26 cellular contexts compared by ENCODE assay signal in genomic region chr16:87744750-87745514, GRCh38. TPM values are rescaled to one million over a fixed set of nuclear protein-coding genes. Genes with fewer than 3 reads are reported as not detected.
DNase-seq lines count a peak whose midpoint lies in the region; FAIRE-seq and TF ChIP-seq lines count a peak whose summit lies in the region.
"Had no signal": no experiment of that assay in that cellular context is flagged by ENCODE, and none has a peak within 500 bp of the region (broad histone marks: within the 10 kb centered on the region; RNA-seq: fewer than 3 reads in every experiment).

No MANE protein-coding gene starts in this region.

- H2BK12ac ChIP-seq in H1 (ENCODE audit: low read depth, low read length): no peak overlapping the region; the same call in 1 of the 2 replicates
- H2BK12ac ChIP-seq in trophoblast cell (ENCODE audit: low read length): no peak overlapping the region

- POLR2A ChIA-PET in H1 (lab: Charles Lee; ENCODE audit: partially characterized antibody): interaction anchor here (0.7 to 1.4 kb wide), 4 partner anchors 17 to 32 kb away, joined by 3 to 4 read pairs (median 3); partner anchors contain the start of gene KLHDC4
- POLR2A ChIA-PET in activated CD4-positive, alpha-beta memory T cell treated with anti-CD3 and anti-CD28 coated beads for 36 hours (lab: Charles Lee): no interaction called here

- H3K9ac ChIP-seq in H1 (replicated peaks in 1 of 4; ENCODE audit: extremely low read depth in 1 of 4, low read depth in 3 of 4, low read length in 3 of 4) (no peak overlapping the region), trophoblast cell (ENCODE audit: low read length) (no peak overlapping the region)

- FAIRE-seq in H1 (lab: Jason Lieb, UNC): no peak
- FAIRE-seq: GM19239, TTC549 had no signal

- peak overlapping the region; percentile 83; the same call in 1 of the 2 replicates for H2BK5ac ChIP-seq in H1 (ENCODE audit: low read depth, low read length)
- H2BK5ac ChIP-seq in trophoblast cell (ENCODE audit: low read depth, low read length, poor library complexity): no peak overlapping the region

- no peaks in the 10 kb centered on the region for H3K9me3 Mint-ChIP-seq in activated CD4-positive, alpha-beta memory T cell treated with anti-CD3 and anti-CD28 coated beads for 36 hours
- H3K9me3 Mint-ChIP-seq: activated naive CD4-positive, alpha-beta T cell treated with anti-CD3 and anti-CD28 coated beads, Interleukin-2, amount 50 U/mL, for 24 hours; neural crest cell had no signal

- H3K27me3 ChIP-seq in H1 (replicated peaks in 1 of 4; ENCODE audit: control insufficient read depth in 3 of 4, extremely low read depth in 1 of 4, insufficient read depth in 3 of 4, low read length in 3 of 4) (no peaks in the 10 kb centered on the region), trophoblast cell (ENCODE audit: insufficient read depth, low read length) (no peaks in the 10 kb centered on the region), adrenal gland (no peaks in the 10 kb centered on the region)
- H3K27me3 ChIP-seq: dorsolateral prefrontal cortex, heart right ventricle, thyroid gland had no signal

- H2BK15ac ChIP-seq in H1 (ENCODE audit: low read length): no peak overlapping the region

- peaks cover 2% of the 10 kb centered on the region for H3K4me1 Mint-ChIP-seq in activated CD4-positive, alpha-beta memory T cell treated with anti-CD3 and anti-CD28 coated beads for 36 hours (ENCODE audit: low read depth)
- H3K4me1 Mint-ChIP-seq: activated CD8-positive, alpha-beta memory T cell treated with anti-CD3 and anti-CD28 coated beads, Interleukin-2, amount 10 ng/mL, durations not matched to agents 7 days and 5 days; neural crest cell had no signal

- CTCF ChIA-PET in H1 (lab: Charles Lee; ENCODE audit: partially characterized antibody): interaction anchor here (0.6 to 1.2 kb wide), 8 partner anchors 17 to 650 kb away, joined by 3 to 4 read pairs (median 3); no protein-coding TSS in a partner anchor
- CTCF ChIA-PET in activated CD4-positive, alpha-beta memory T cell treated with anti-CD3 and anti-CD28 coated beads for 36 hours (lab: Charles Lee): interaction anchor here (0.7 kb wide), 1 partner anchor 109 kb away, joined by 3 read pairs; no protein-coding TSS in a partner anchor

- no peak for TF ChIP-seq RAD21 in H1 (IDR thresholded peaks at IDR 0.05 in 1 of 2, conservative IDR thresholded peaks at IDR 0.05 in 1 of 2; ENCODE audit: low read depth in 2 of 2, low read length in 2 of 2)

- H2AK5ac ChIP-seq in H1 (ENCODE audit: low read depth, low read length) (no peak overlapping the region), trophoblast cell (ENCODE audit: low read length) (no peak overlapping the region)

- H4K91ac ChIP-seq in H1 (replicated peaks; ENCODE audit: insufficient read length, low read length): no peak overlapping the region
- H4K91ac ChIP-seq in trophoblast cell (ENCODE audit: low read depth, low read length): no peak overlapping the region

- no peak overlapping the region for H3K27ac Mint-ChIP-seq in activated CD4-positive, alpha-beta memory T cell treated with anti-CD3 and anti-CD28 coated beads for 36 hours
- H3K27ac Mint-ChIP-seq: activated CD8-positive, alpha-beta memory T cell treated with anti-CD3 and anti-CD28 coated beads, Interleukin-2, amount 10 ng/mL, durations not matched to agents 7 days and 5 days; activated naive CD4-positive, alpha-beta T cell treated with anti-CD3 and anti-CD28 coated beads, Interleukin-2, amount 50 U/mL, for 24 hours; progenitor cell of endocrine pancreas had no signal

- intact Hi-C loops in adrenal gland (cut with DNase I): no loop called here
- intact Hi-C loops in activated CD4-positive, alpha-beta memory T cell treated with anti-CD3 and anti-CD28 coated beads for 36 hours (cut with micrococcal nuclease): no loop called here

- no peak overlapping the region for H3K4me2 ChIP-seq in H1 (ENCODE audit: insufficient read depth in 1 of 2, low read depth in 2 of 2, low read length in 2 of 2)
- no peak overlapping the region for H3K4me2 ChIP-seq in trophoblast cell (ENCODE audit: low read length)

- TF ChIP-seq CTCF in H1 (IDR thresholded peaks at IDR 0.05; ENCODE audit: control extremely low read depth in 1 of 3, insufficient read depth in 1 of 3, low read depth in 1 of 3, low read length in 3 of 3) (no peak), adrenal gland (IDR thresholded peaks at IDR 0.05) (no peak)

- no peak for TF ChIP-seq POLR2A in H1 (IDR thresholded peaks at IDR 0.05; ENCODE audit: control extremely low read depth in 1 of 2, low read depth in 2 of 2, low read length in 2 of 2)
- TF ChIP-seq POLR2A in adrenal gland (IDR thresholded peaks at IDR 0.05): no peak

- H3K36me3 ChIP-seq in H1 (ENCODE audit: control insufficient read depth in 2 of 4, insufficient read depth in 4 of 4, low read length in 3 of 4) (peaks cover 13 to 51% (median 38%) of the 10 kb centered on the region in 4 experiments), trophoblast cell (ENCODE audit: control insufficient read depth in 1 of 2, insufficient read depth in 2 of 2, low read length in 2 of 2) (peaks cover 49 to 56% of the 10 kb centered on the region in 2 experiments), adrenal gland (replicated peaks in 1 of 2) (peaks cover 0 to 51% of the 10 kb centered on the region in 2 donors)

- H4K5ac ChIP-seq in H1 (ENCODE audit: insufficient read length, low read depth, low read length): no peak overlapping the region

- no peak overlapping the region for H4K12ac ChIP-seq in trophoblast cell (ENCODE audit: low read depth, low read length)

- H2BK20ac ChIP-seq in H1 (ENCODE audit: low read length): no peak overlapping the region

- peaks cover 0 to 50% of the 10 kb centered on the region in 2 experiments; a peak in 2 of 4 replicates for H3K79me2 ChIP-seq in H1 (ENCODE audit: control insufficient read depth in 1 of 2, insufficient read depth in 2 of 2, low read length in 2 of 2)
- no peaks in the 10 kb centered on the region for H3K79me2 ChIP-seq in trophoblast cell (ENCODE audit: control insufficient read depth, insufficient read depth, low read length, poor library complexity)

- H2BK120ac ChIP-seq in H1 (replicated peaks; ENCODE audit: low read depth, low read length) (no peak overlapping the region), trophoblast cell (ENCODE audit: insufficient read depth, low read length, poor library complexity) (no peak overlapping the region)

- H3K18ac ChIP-seq in H1 (ENCODE audit: extremely low read depth, low read length) (no peak overlapping the region), trophoblast cell (ENCODE audit: low read length) (no peak overlapping the region)

- no peak overlapping the region for H3K4me3 Mint-ChIP-seq in activated CD4-positive, alpha-beta memory T cell treated with anti-CD3 and anti-CD28 coated beads for 36 hours
- H3K4me3 Mint-ChIP-seq: activated CD8-positive, alpha-beta memory T cell treated with anti-CD3 and anti-CD28 coated beads, Interleukin-2, amount 10 ng/mL, durations not matched to agents 7 days and 5 days; activated naive CD4-positive, alpha-beta T cell treated with anti-CD3 and anti-CD28 coated beads, Interleukin-2, amount 50 U/mL, for 24 hours; neural crest cell had no signal

- H3K27ac ChIP-seq in H1 (ENCODE audit: low read depth, low read length) (no peak overlapping the region), trophoblast cell (ENCODE audit: low read depth, low read length) (no peak overlapping the region), adrenal gland (no peak overlapping the region)
- H3K27ac ChIP-seq: dorsolateral prefrontal cortex, heart right ventricle, thyroid gland had no signal

- no peaks in the 10 kb centered on the region for H3K27me3 Mint-ChIP-seq in activated CD4-positive, alpha-beta memory T cell treated with anti-CD3 and anti-CD28 coated beads for 36 hours
- H3K27me3 Mint-ChIP-seq: activated CD8-positive, alpha-beta memory T cell treated with anti-CD3 and anti-CD28 coated beads, Interleukin-2, amount 10 ng/mL, durations not matched to agents 7 days and 5 days; activated naive CD4-positive, alpha-beta T cell treated with anti-CD3 and anti-CD28 coated beads, Interleukin-2, amount 50 U/mL, for 24 hours; progenitor cell of endocrine pancreas had no signal

- H3K4ac ChIP-seq in H1 (replicated peaks; ENCODE audit: insufficient read length, low read depth, low read length) (no peak overlapping the region), trophoblast cell (ENCODE audit: low read depth, low read length) (no peak overlapping the region)

- H4K8ac ChIP-seq in H1 (ENCODE audit: extremely low read depth, insufficient read depth, low read length) (no peak overlapping the region), trophoblast cell (ENCODE audit: low read depth, low read length) (no peak overlapping the region)

- H3K14ac ChIP-seq in H1 (ENCODE audit: insufficient read length): no peak overlapping the region
- no peak overlapping the region for H3K14ac ChIP-seq in trophoblast cell (ENCODE audit: low read length)

- TF ChIP-seq EP300 in H1 (IDR thresholded peaks at IDR 0.05; ENCODE audit: borderline replicate concordance in 1 of 2, low read depth in 2 of 2, low read length in 2 of 2): no peak

- DNase-seq in SIG-M5 treated with dmso at 0.1 percent for 504 hours (lab: John Stamatoyannopoulos, UW; ENCODE audit: unreplicated experiment) (peak; percentile 41), SIG-M5 (lab: John Stamatoyannopoulos, UW) (no peak), HUDEP-2 (lab: John Stamatoyannopoulos, UW; ENCODE audit: unreplicated experiment in 76 of 76) (peak in 56 of 76 experiments; percentile 6 to 76 (median 46)), H1 (ENCODE audit: low read depth in 1 of 2, low spot score in 2 of 2) (no peak), trophoblast cell (no peak), adrenal gland (no peak), NCI-H524 (lab: John Stamatoyannopoulos, UW) (no peak)
- DNase-seq in activated CD4-positive, alpha-beta memory T cell treated with anti-CD3 and anti-CD28 coated beads for 36 hours: no peak
- DNase-seq: 8988T; activated CD8-positive, alpha-beta memory T cell treated with anti-CD3 and anti-CD28 coated beads, Interleukin-2, amount 10 ng/mL, durations not matched to agents 7 days and 5 days; aorta; caudate nucleus; dorsolateral prefrontal cortex; GOT3; heart right ventricle; KG1; NCI-H1436 treated with DMSO at 0.1 percent for 48 hours; NCI-H748 treated with DMSO at 0.1 percent for 48 hours; SHP77; stimulated activated CD4-positive, alpha-beta T cell treated with anti-CD3 and anti-CD28 coated beads, Interleukin-1b, Interleukin-23, amount 100 ng/mL, for 48 hours; thyroid gland had no signal

- H3K36me3 Mint-ChIP-seq in activated CD4-positive, alpha-beta memory T cell treated with anti-CD3 and anti-CD28 coated beads for 36 hours: peaks cover 46% of the 10 kb centered on the region

- H3K4me1 ChIP-seq in H1 (replicated peaks in 1 of 4; ENCODE audit: control insufficient read depth in 3 of 4, insufficient read depth in 4 of 4, low read length in 3 of 4): no peaks in the 10 kb centered on the region
- H3K4me1 ChIP-seq in trophoblast cell (ENCODE audit: control insufficient read depth in 1 of 2, insufficient read depth in 2 of 2, low read length in 2 of 2): no peaks in the 10 kb centered on the region
- H3K4me1 ChIP-seq in adrenal gland (replicated peaks in 1 of 2): no peaks in the 10 kb centered on the region

- 88% methylated on average over 14 of the region's 25 CpGs; no CpG with 5 or more reads in 1 of the 2 experiments for WGBS in H1 (ENCODE audit: extremely low coverage in 1 of 2, insufficient coverage in 1 of 2, insufficient read length in 1 of 2, insufficient replicate concordance in 2 of 2, low coverage in 1 of 2, low lambda C conversion rate in 2 of 2, missing lambda C conversion rate in 1 of 2), 2 experiments
- no CpG with 5 or more reads among the region's 25 CpGs for WGBS in trophoblast cell (ENCODE audit: extremely low coverage, insufficient coverage, insufficient read length)
- 89 to 95% (median 93%) methylated on average over 25 of the region's 25 CpGs for WGBS in adrenal gland, 4 donors

- H3K9me3 ChIP-seq in H1 (ENCODE audit: insufficient read depth in 2 of 2, low read depth in 1 of 2, low read length in 1 of 2): no peaks in the 10 kb centered on the region; a peak in 1 of 4 replicates
- no peaks in the 10 kb centered on the region for H3K9me3 ChIP-seq in trophoblast cell (ENCODE audit: insufficient read depth, low read depth, low read length)
- no peaks in the 10 kb centered on the region for H3K9me3 ChIP-seq in adrenal gland (replicated peaks in 1 of 3)
- H3K9me3 ChIP-seq: heart right ventricle, thyroid gland had no signal

- H3K23ac ChIP-seq in H1 (ENCODE audit: insufficient read length): no peak overlapping the region
- H3K23ac ChIP-seq in trophoblast cell (ENCODE audit: low read length): no peak overlapping the region

- no peak overlapping the region for H3K4me3 ChIP-seq in H1 (ENCODE audit: extremely low read depth in 1 of 4, insufficient read depth in 2 of 4, low read depth in 3 of 4, low read length in 4 of 4)
- H3K4me3 ChIP-seq in trophoblast cell (ENCODE audit: low read depth, low read length): peak overlapping the region; percentile 3
- H3K4me3 ChIP-seq in adrenal gland: no peak overlapping the region
- H3K4me3 ChIP-seq: dorsolateral prefrontal cortex, heart right ventricle, thyroid gland had no signal

- no peak overlapping the region for H2AFZ ChIP-seq in H1 (ENCODE audit: low read length)
- H2AFZ ChIP-seq in trophoblast cell (ENCODE audit: insufficient read depth, low read length, poor library complexity): no peak overlapping the region

- no peak overlapping the region for H3K56ac ChIP-seq in H1 (replicated peaks; ENCODE audit: insufficient read length, low read depth, low read length)

- no peaks in the 10 kb centered on the region for H3K23me2 ChIP-seq in H1 (ENCODE audit: low read depth, low read length)

- H3K79me1 ChIP-seq in H1 (ENCODE audit: low read depth, low read length) (peaks cover 16% of the 10 kb centered on the region), trophoblast cell (ENCODE audit: low read length) (no peaks in the 10 kb centered on the region)

- H4K20me1 ChIP-seq in H1 (replicated peaks in 1 of 2; ENCODE audit: control insufficient read depth in 1 of 2, insufficient read depth in 2 of 2, low read length in 2 of 2): peaks cover 11 to 28% of the 10 kb centered on the region in 2 experiments

RNA-seq across cellular contexts. Expression of gene KLHDC4, which starts 20.9 kb away (rescaled TPM):
- 55.6 and 63.9 TPM in 2 replicates for total RNA-seq in H1 (2021; fragmentation: NEBNext Ultra II Directional; extraction: Animal tissue kit (Norgen Biotek cat#: 25700))
- 23.7 and 39.0 TPM in 2 replicates for polyA plus RNA-seq in H1 (2011; rRNA removed)
- polyA plus RNA-seq in H1 (2011; cell fraction: cytosol; rRNA removed): 37.2 TPM
- polyA plus RNA-seq in H1 (2011; cell fraction: nucleus; rRNA removed): 86.9 TPM
- 36.8 to 50.9 TPM (median 49.8 TPM) in 4 replicates for polyA plus RNA-seq in H1 (2012, experiment 1 of 2)
- 28.4 TPM for polyA plus RNA-seq in H1 (2012, experiment 2 of 2)
- 29.3 TPM for polyA plus RNA-seq in H1 (2013, experiment 1 of 2)
- 27.4 TPM for polyA plus RNA-seq in H1 (2013, experiment 2 of 2)
- 26.5 and 30.9 TPM in 2 replicates for polyA minus RNA-seq in H1 (2011; rRNA and poly(A)+ RNA removed)
- polyA minus RNA-seq in H1 (2011; cell fraction: cytosol; rRNA and poly(A)+ RNA removed): 18.6 TPM
- 57.3 TPM for polyA minus RNA-seq in H1 (2011; cell fraction: nucleus; rRNA and poly(A)+ RNA removed)
- polyA plus RNA-seq in trophoblast cell (2013): 12.8 and 14.2 TPM in 2 replicates
- total RNA-seq in adrenal gland: 10 to 100 TPM; 15.4 to 40.1 (median 26.4) TPM
- polyA plus RNA-seq in adrenal gland: 10 to 100 TPM; 15.4 to 94.0 (median 64.8) TPM
- 10 to 100 TPM; 65.9 to 70.2 TPM for total RNA-seq in activated CD4-positive, alpha-beta memory T cell treated with anti-CD3 and anti-CD28 coated beads for 36 hours

Comparison
In these comparisons a context has a peak if more than half of its experiments do, and no peak if none do; other contexts are left out.
1. DNase-seq: peak in SIG-M5 treated with dmso at 0.1 percent for 504 hours (single experiment) and HUDEP-2 (56 of 76); none in SIG-M5 (single experiment), H1 (0 of 2), trophoblast cell (0 of 2), adrenal gland (0 of 7), NCI-H524 (0 of 2) and activated CD4-positive, alpha-beta memory T cell treated with anti-CD3 and anti-CD28 coated beads for 36 hours (single experiment).